ENCODE assay signal across 9 cellular contexts in the genomic region with DNA sequence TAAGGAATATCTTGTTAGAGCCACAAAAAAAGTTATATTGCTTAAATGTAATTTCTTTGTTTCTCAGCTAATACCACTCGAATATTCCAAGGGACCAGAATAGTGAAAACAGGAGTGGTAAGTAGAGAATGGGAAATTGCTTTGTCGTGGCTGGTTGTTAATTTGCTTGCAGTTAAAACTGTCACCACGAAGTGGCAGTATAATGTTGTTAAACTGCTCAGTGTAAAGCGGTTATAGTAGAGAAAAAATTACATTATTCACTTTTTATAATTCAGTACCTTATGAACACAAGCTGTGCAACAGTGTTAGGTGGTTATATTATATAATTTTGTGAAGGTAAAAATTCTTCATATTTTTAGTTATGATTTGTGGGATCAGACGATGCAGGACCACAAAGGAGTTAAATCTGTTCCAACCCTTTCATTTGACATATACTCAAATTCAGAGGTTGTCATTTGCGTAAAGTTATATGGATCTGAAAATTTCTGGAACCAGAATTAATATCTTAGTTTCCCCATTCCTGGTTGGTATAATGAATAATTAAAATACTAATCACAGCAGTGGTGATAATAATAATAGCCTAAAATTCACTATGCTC.
A peak's percentile ranks its signal among the peaks of the same experiment; 100 is the strongest.
DNase-seq lines count a peak whose midpoint lies in the region; ATAC-seq and TF ChIP-seq lines count a peak whose summit lies in the region.
"Had no signal": no experiment of that assay in that cellular context is flagged by ENCODE, and none has a peak within 500 bp of the region (broad histone marks: within the 10 kb centered on the region; RNA-seq: fewer than 3 reads in every experiment).

No MANE protein-coding gene starts in this region.

- H3K4me2 ChIP-seq in hepatocyte, result no peak overlapping the region
- H3K4me2 ChIP-seq: BLaER1 had no signal

- CTCF ChIA-PET in WTC11 (lab: Charles Lee), result interaction anchor here (1.3 to 2.3 kb wide), 4 partner anchors 14 to 56 kb away, joined by 3 to 18 read pairs (median 4); no protein-coding TSS in a partner anchor

- no peaks in the 10 kb centered on the region for H3K9me2 ChIP-seq in hepatocyte (replicated peaks; ENCODE audit: insufficient read depth)

- H3K27me3 ChIP-seq in hepatocyte (no peaks in the 10 kb centered on the region), uterus (no peaks in the 10 kb centered on the region)
- H3K27me3 ChIP-seq: BLaER1 had no signal

- ATAC-seq in WTC11 (peak; percentile 69), HG02885 (IDR thresholded peaks at IDR 0.05; ENCODE audit: poor library complexity, unreplicated experiment) (no peak), GM18861 (IDR thresholded peaks at IDR 0.05; ENCODE audit: unreplicated experiment) (no peak)

- no peak overlapping the region for H3K27ac Mint-ChIP-seq in WTC11

- no peaks in the 10 kb centered on the region for H3K79me2 ChIP-seq in hepatocyte

- no peaks in the 10 kb centered on the region for H3K27me3 Mint-ChIP-seq in WTC11 (ENCODE audit: low read depth)

- no peaks in the 10 kb centered on the region for H4K20me1 ChIP-seq in hepatocyte (ENCODE audit: insufficient read depth, poor library complexity, severe bottlenecking)
- H4K20me1 ChIP-seq: BLaER1 had no signal

- H3K4me3 ChIP-seq in hepatocyte (no peak overlapping the region), uterus (no peak overlapping the region)
- H3K4me3 ChIP-seq: BLaER1 had no signal

- H3K4me3 Mint-ChIP-seq in WTC11, result no peak overlapping the region

- TF ChIP-seq POLR2A in uterus (IDR thresholded peaks at IDR 0.05), result no peak

- TF ChIP-seq CTCF in WTC11 (IDR thresholded peaks at IDR 0.05) (peak; percentile 20; the same call in 1 of the 2 replicates), hepatocyte (IDR thresholded peaks at IDR 0.05; ENCODE audit: poor library complexity) (peak; percentile 71), uterus (IDR thresholded peaks at IDR 0.05) (peak; percentile 9 to 32 (median 26))

- POLR2A ChIA-PET in WTC11 (lab: Charles Lee), result no interaction called here

- H3K36me3 ChIP-seq in hepatocyte (replicated peaks; ENCODE audit: insufficient read depth, low read depth), result no peaks in the 10 kb centered on the region
- no peaks in the 10 kb centered on the region for H3K36me3 ChIP-seq in uterus

- 45% methylated on average over 6 of the region's 6 CpGs for WGBS in hepatocyte (ENCODE audit: low lambda C conversion rate, missing lambda C conversion rate)

- H3K27ac ChIP-seq in hepatocyte (no peak overlapping the region), uterus (no peak overlapping the region)
- H3K27ac ChIP-seq: BLaER1 had no signal

- H3K9me3 Mint-ChIP-seq in WTC11, result no peaks in the 10 kb centered on the region

- H3K9me3 ChIP-seq in hepatocyte (ENCODE audit: low read depth), result no peaks in the 10 kb centered on the region
- no peaks in the 10 kb centered on the region for H3K9me3 ChIP-seq in uterus
- H3K9me3 ChIP-seq: BLaER1 had no signal

- peak; percentile 0 for DNase-seq in DMS153 treated with DMSO at 0.1 percent for 48 hours (lab: John Stamatoyannopoulos, UW; ENCODE audit: unreplicated experiment)
- DNase-seq in DMS153 (lab: John Stamatoyannopoulos, UW), result no peak
- peak; percentile 22 for DNase-seq in LoVo (ENCODE audit: low spot score)
- DNase-seq in WTC11 (ENCODE audit: low spot score), result no peak
- peak; percentile 38 for DNase-seq in hepatocyte (ENCODE audit: low spot score)
- no peak for DNase-seq in uterus

- H3K36me3 Mint-ChIP-seq in WTC11, result peaks cover 39% of the 10 kb centered on the region

- no peak overlapping the region for H2AFZ ChIP-seq in hepatocyte

- intact Hi-C loops in uterus (cut with DNase I; ENCODE audit: low total_unique reads), result no loop called here

- H3K4me1 Mint-ChIP-seq in WTC11, result no peaks in the 10 kb centered on the region

- H3K4me1 ChIP-seq in hepatocyte (ENCODE audit: insufficient read depth) (no peaks in the 10 kb centered on the region), uterus (no peaks in the 10 kb centered on the region)
- H3K4me1 ChIP-seq: BLaER1 had no signal

TF ChIP-seq in WTC11, 78 proteins besides CTCF, POLR2A, EP300 and RAD21 (continues in another document):
- no peak for TF ChIP-seq ZNF396 (CRISPR knock-in tag; IDR thresholded peaks at IDR 0.05; ENCODE audit: borderline replicate concordance)
- TF ChIP-seq, protein P1, sequence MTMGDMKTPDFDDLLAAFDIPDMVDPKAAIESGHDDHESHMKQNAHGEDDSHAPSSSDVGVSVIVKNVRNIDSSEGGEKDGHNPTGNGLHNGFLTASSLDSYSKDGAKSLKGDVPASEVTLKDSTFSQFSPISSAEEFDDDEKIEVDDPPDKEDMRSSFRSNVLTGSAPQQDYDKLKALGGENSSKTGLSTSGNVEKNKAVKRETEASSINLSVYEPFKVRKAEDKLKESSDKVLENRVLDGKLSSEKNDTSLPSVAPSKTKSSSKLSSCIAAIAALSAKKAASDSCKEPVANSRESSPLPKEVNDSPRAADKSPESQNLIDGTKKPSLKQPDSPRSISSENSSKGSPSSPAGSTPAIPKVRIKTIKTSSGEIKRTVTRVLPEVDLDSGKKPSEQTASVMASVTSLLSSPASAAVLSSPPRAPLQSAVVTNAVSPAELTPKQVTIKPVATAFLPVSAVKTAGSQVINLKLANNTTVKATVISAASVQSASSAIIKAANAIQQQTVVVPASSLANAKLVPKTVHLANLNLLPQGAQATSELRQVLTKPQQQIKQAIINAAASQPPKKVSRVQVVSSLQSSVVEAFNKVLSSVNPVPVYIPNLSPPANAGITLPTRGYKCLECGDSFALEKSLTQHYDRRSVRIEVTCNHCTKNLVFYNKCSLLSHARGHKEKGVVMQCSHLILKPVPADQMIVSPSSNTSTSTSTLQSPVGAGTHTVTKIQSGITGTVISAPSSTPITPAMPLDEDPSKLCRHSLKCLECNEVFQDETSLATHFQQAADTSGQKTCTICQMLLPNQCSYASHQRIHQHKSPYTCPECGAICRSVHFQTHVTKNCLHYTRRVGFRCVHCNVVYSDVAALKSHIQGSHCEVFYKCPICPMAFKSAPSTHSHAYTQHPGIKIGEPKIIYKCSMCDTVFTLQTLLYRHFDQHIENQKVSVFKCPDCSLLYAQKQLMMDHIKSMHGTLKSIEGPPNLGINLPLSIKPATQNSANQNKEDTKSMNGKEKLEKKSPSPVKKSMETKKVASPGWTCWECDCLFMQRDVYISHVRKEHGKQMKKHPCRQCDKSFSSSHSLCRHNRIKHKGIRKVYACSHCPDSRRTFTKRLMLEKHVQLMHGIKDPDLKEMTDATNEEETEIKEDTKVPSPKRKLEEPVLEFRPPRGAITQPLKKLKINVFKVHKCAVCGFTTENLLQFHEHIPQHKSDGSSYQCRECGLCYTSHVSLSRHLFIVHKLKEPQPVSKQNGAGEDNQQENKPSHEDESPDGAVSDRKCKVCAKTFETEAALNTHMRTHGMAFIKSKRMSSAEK (CRISPR knock-in tag; IDR thresholded peaks at IDR 0.05; ENCODE audit: borderline replicate concordance), result no peak
- TF ChIP-seq SMAD3 (CRISPR knock-in tag; IDR thresholded peaks at IDR 0.05; ENCODE audit: borderline replicate concordance), result no peak
- TF ChIP-seq, protein P2, sequence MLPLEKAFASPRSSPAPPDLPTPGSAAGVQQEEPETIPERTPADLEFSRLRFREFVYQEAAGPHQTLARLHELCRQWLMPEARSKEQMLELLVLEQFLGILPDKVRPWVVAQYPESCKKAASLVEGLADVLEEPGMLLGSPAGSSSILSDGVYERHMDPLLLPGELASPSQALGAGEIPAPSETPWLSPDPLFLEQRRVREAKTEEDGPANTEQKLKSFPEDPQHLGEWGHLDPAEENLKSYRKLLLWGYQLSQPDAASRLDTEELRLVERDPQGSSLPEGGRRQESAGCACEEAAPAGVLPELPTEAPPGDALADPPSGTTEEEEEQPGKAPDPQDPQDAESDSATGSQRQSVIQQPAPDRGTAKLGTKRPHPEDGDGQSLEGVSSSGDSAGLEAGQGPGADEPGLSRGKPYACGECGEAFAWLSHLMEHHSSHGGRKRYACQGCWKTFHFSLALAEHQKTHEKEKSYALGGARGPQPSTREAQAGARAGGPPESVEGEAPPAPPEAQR (CRISPR knock-in tag; IDR thresholded peaks at IDR 0.05), result no peak
- no peak for TF ChIP-seq JUN (CRISPR knock-in tag; IDR thresholded peaks at IDR 0.05)
- TF ChIP-seq, protein P3, sequence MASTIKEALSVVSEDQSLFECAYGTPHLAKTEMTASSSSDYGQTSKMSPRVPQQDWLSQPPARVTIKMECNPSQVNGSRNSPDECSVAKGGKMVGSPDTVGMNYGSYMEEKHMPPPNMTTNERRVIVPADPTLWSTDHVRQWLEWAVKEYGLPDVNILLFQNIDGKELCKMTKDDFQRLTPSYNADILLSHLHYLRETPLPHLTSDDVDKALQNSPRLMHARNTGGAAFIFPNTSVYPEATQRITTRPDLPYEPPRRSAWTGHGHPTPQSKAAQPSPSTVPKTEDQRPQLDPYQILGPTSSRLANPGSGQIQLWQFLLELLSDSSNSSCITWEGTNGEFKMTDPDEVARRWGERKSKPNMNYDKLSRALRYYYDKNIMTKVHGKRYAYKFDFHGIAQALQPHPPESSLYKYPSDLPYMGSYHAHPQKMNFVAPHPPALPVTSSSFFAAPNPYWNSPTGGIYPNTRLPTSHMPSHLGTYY (CRISPR knock-in tag; IDR thresholded peaks at IDR 0.05), result no peak
- no peak for TF ChIP-seq HMGA2 (CRISPR knock-in tag; IDR thresholded peaks at IDR 0.05)
- TF ChIP-seq ZNF416 (CRISPR knock-in tag; IDR thresholded peaks at IDR 0.05), result no peak
- TF ChIP-seq NFATC4 (CRISPR knock-in tag; IDR thresholded peaks at IDR 0.05), result no peak
- no peak for TF ChIP-seq KAT7 (CRISPR knock-in tag; IDR thresholded peaks at IDR 0.05; ENCODE audit: borderline replicate concordance)
- TF ChIP-seq FOXK1 (CRISPR knock-in tag; IDR thresholded peaks at IDR 0.05), result no peak
- no peak for TF ChIP-seq CBFB (CRISPR knock-in tag; IDR thresholded peaks at IDR 0.05; ENCODE audit: low read depth)
- TF ChIP-seq ZNF232 (CRISPR knock-in tag; IDR thresholded peaks at IDR 0.05), result no peak
- TF ChIP-seq ZBTB21 (CRISPR knock-in tag; IDR thresholded peaks at IDR 0.05; ENCODE audit: borderline replicate concordance), result no peak
- no peak for TF ChIP-seq ZNF263 (CRISPR knock-in tag; IDR thresholded peaks at IDR 0.05; ENCODE audit: low read depth)
- TF ChIP-seq, protein P4, sequence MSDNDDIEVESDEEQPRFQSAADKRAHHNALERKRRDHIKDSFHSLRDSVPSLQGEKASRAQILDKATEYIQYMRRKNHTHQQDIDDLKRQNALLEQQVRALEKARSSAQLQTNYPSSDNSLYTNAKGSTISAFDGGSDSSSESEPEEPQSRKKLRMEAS (CRISPR knock-in tag; IDR thresholded peaks at IDR 0.05), result no peak
- TF ChIP-seq, protein P5, sequence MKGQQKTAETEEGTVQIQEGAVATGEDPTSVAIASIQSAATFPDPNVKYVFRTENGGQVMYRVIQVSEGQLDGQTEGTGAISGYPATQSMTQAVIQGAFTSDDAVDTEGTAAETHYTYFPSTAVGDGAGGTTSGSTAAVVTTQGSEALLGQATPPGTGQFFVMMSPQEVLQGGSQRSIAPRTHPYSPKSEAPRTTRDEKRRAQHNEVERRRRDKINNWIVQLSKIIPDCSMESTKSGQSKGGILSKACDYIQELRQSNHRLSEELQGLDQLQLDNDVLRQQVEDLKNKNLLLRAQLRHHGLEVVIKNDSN (CRISPR knock-in tag; IDR thresholded peaks at IDR 0.05), result no peak

Comparison
In these comparisons a context has a peak if more than half of its experiments do, and no peak if none do; other contexts are left out.
1. DNase-seq: peak in DMS153 treated with DMSO at 0.1 percent for 48 hours (single experiment), LoVo (single experiment) and hepatocyte (single experiment); none in DMS153 (single experiment), WTC11 (single experiment) and uterus (0 of 2).
2. CTCF ChIP-seq: peak in every context shown above with its lines; median percentile 71 in hepatocyte; 26 in uterus; 20 in WTC11.